ENCODE assay signal across 9 cellular contexts in genomic region chr7:130490888-130491771, GRCh38. TPM values are rescaled to one million over a fixed set of nuclear protein-coding genes. Genes with fewer than 3 reads are reported as not detected.
DNase-seq lines count a peak whose midpoint lies in the region; ATAC-seq, FAIRE-seq and TF ChIP-seq lines count a peak whose summit lies in the region.
"Had no signal": no experiment of that assay in that cellular context is flagged by ENCODE, and none has a peak within 500 bp of the region (broad histone marks: within the 10 kb centered on the region; RNA-seq: fewer than 3 reads in every experiment).

No MANE protein-coding gene starts in this region.

- intact Hi-C loops in endothelial cell of umbilical vein (cut with micrococcal nuclease) = loop anchor here (1.0 to 2.0 kb wide), 2 partner anchors 249 to 418 kb away; no protein-coding TSS in a partner anchor
- intact Hi-C loops in tibial artery (cut with DNase I; ENCODE audit: low total_unique reads) = no loop called here

- H3K27me3 Mint-ChIP-seq in WTC11 (ENCODE audit: low read depth) = peaks cover 17% of the 10 kb centered on the region

- no peaks in the 10 kb centered on the region for H3K9me1 ChIP-seq in endothelial cell of umbilical vein (replicated peaks; ENCODE audit: control insufficient read depth, extremely low read depth, insufficient read depth, low read length)

- H3K4me2 ChIP-seq in endothelial cell of umbilical vein (ENCODE audit: insufficient read depth, low read length) = peak overlapping the region; percentile 39

- H3K79me2 ChIP-seq in endothelial cell of umbilical vein (ENCODE audit: control insufficient read depth, insufficient read depth, low read length) = no peaks in the 10 kb centered on the region

- no peak for FAIRE-seq in endothelial cell of umbilical vein (lab: Jason Lieb, UNC)
- FAIRE-seq: A204.1 had no signal

- no peaks in the 10 kb centered on the region for H3K27me3 ChIP-seq in endothelial cell of umbilical vein (ENCODE audit: control insufficient read depth in 2 of 2, insufficient read depth in 2 of 2, low read length in 2 of 2)
- peaks cover 4 to 16% of the 10 kb centered on the region in 2 donors for H3K27me3 ChIP-seq in muscle layer of colon (ENCODE audit: control insufficient read depth in 1 of 2, insufficient read depth in 2 of 2, low read length in 2 of 2)
- H3K27me3 ChIP-seq in tibial artery = peaks cover 0 to 4% of the 10 kb centered on the region in 2 donors

- peaks cover 6% of the 10 kb centered on the region; the same call in 1 of the 2 replicates for H3K36me3 Mint-ChIP-seq in WTC11

- no TSS peak for BruUV-seq in endothelial cell of umbilical vein (replicated peaks; lab: Mats Ljungman, UMichigan)

- peak overlapping the region; percentile 88 for H3K27ac Mint-ChIP-seq in WTC11

- ATAC-seq in WTC11 = peak; percentile 49
- ATAC-seq in HG03457 (IDR thresholded peaks at IDR 0.05; ENCODE audit: unreplicated experiment) = no peak

- H3K27ac ChIP-seq in endothelial cell of umbilical vein (ENCODE audit: insufficient read depth, low read depth, low read length) = no peak overlapping the region
- peak overlapping the region; percentile 69 for H3K27ac ChIP-seq in muscle layer of colon (ENCODE audit: low read depth, low read length)
- peak overlapping the region in 1 of 2 donors; percentile 33 for H3K27ac ChIP-seq in tibial artery

- H3K9me3 Mint-ChIP-seq in WTC11 = peaks cover 6% of the 10 kb centered on the region; the same call in 1 of the 2 replicates

- H3K36me3 ChIP-seq in endothelial cell of umbilical vein (ENCODE audit: control insufficient read depth in 2 of 2, extremely low read depth in 1 of 2, insufficient read depth in 2 of 2, low read length in 2 of 2) (no peaks in the 10 kb centered on the region), muscle layer of colon (ENCODE audit: insufficient read depth, low read length) (no peaks in the 10 kb centered on the region), tibial artery (no peaks in the 10 kb centered on the region)

- peaks cover 46% of the 10 kb centered on the region for H3K4me1 Mint-ChIP-seq in WTC11

- peaks cover 37% of the 10 kb centered on the region for H3K4me1 ChIP-seq in endothelial cell of umbilical vein (ENCODE audit: control insufficient read depth, extremely low read depth, insufficient read depth, low read length)
- H3K4me1 ChIP-seq in muscle layer of colon (ENCODE audit: insufficient read depth, low read length) = peaks cover 19% of the 10 kb centered on the region
- peaks cover 0 to 43% (median 17%) of the 10 kb centered on the region in 4 donors for H3K4me1 ChIP-seq in tibial artery

- DNase-seq in DMS 273 (lab: John Stamatoyannopoulos, UW; ENCODE audit: unreplicated experiment) (peak; percentile 76), DMS 273 treated with DMSO at 0.1 percent for 48 hours (lab: John Stamatoyannopoulos, UW) (no peak), WTC11 (ENCODE audit: low spot score) (peak; percentile 71), endothelial cell of umbilical vein (ENCODE audit: low read depth, low spot score) (peak; percentile 62), tibial artery (no peak), UCSD-AML1 (lab: John Stamatoyannopoulos, UW; ENCODE audit: unreplicated experiment) (no peak)

- no peaks in the 10 kb centered on the region for H4K20me1 ChIP-seq in endothelial cell of umbilical vein (replicated peaks; ENCODE audit: control insufficient read depth, extremely low read depth, insufficient read depth, low read length)

- H3K4me3 ChIP-seq in endothelial cell of umbilical vein (replicated peaks in 1 of 3; ENCODE audit: insufficient read depth in 1 of 3, low read depth in 1 of 3, low read length in 3 of 3) = peak overlapping the region in 1 of 3 experiments; percentile 55
- peak overlapping the region; percentile 35 to 41 for H3K4me3 ChIP-seq in muscle layer of colon (ENCODE audit: low read depth in 1 of 2, low read length in 2 of 2)
- peak overlapping the region; percentile 46 to 54 for H3K4me3 ChIP-seq in tibial artery

- CTCF ChIA-PET in WTC11 (lab: Charles Lee) (interaction anchor here (1.0 to 1.6 kb wide), 3 partner anchors 50 to 235 kb away, joined by 3 to 6 read pairs (median 5); no protein-coding TSS in a partner anchor), endothelial cell of umbilical vein (lab: Charles Lee) (interaction anchor here (0.9 to 1.7 kb wide), 4 partner anchors 177 to 286 kb away, joined by 3 to 5 read pairs (median 4); partner anchors contain the start of genes COPG2 and TMEM209)

- TF ChIP-seq POLR2A in endothelial cell of umbilical vein (IDR thresholded peaks at IDR 0.05; ENCODE audit: low read depth, low read length) = no peak

- dilution Hi-C loops in endothelial cell of umbilical vein (cut with MboI; ENCODE audit: extremely low pct_ligation_motif_present, low sequenced_read_pairs) = no loop called here

- no peak overlapping the region for H3K9ac ChIP-seq in endothelial cell of umbilical vein (replicated peaks; ENCODE audit: extremely low read depth, insufficient read depth, low read length)
- no peak overlapping the region for H3K9ac ChIP-seq in muscle layer of colon (ENCODE audit: low read length)

- POLR2A ChIA-PET in WTC11 (lab: Charles Lee) (interaction anchor here (0.7 kb wide), 1 partner anchor 218 kb away, joined by 3 read pairs; no protein-coding TSS in a partner anchor), endothelial cell of umbilical vein (lab: Charles Lee) (no interaction called here)

- H2AFZ ChIP-seq in endothelial cell of umbilical vein (ENCODE audit: low read depth, low read length) = peak overlapping the region; percentile 60

- TF ChIP-seq CTCF in WTC11 (IDR thresholded peaks at IDR 0.05) (peak; percentile 81), endothelial cell of umbilical vein (IDR thresholded peaks at IDR 0.05; ENCODE audit: extremely low read depth in 1 of 2, insufficient read depth in 1 of 2, low read depth in 1 of 2, low read length in 2 of 2) (peak; percentile 53 to 67), tibial artery (IDR thresholded peaks at IDR 0.05) (peak; percentile 52 to 53)

- peak overlapping the region; percentile 83 for H3K4me3 Mint-ChIP-seq in WTC11

- H3K9me3 ChIP-seq in endothelial cell of umbilical vein (replicated peaks; ENCODE audit: control insufficient read depth, insufficient read depth, low read length) (no peaks in the 10 kb centered on the region), muscle layer of colon (ENCODE audit: low read length) (no peaks in the 10 kb centered on the region), tibial artery (no peaks in the 10 kb centered on the region)

TF ChIP-seq in WTC11, 78 proteins besides CTCF, POLR2A, EP300 and RAD21 (continues in another document):
- TF ChIP-seq TP53 (CRISPR knock-in tag; IDR thresholded peaks at IDR 0.05) (no peak), HMGXB4 (CRISPR knock-in tag; IDR thresholded peaks at IDR 0.05) (peak; percentile 89), IRF2 (CRISPR knock-in tag; IDR thresholded peaks at IDR 0.05; ENCODE audit: borderline replicate concordance, low read depth) (no peak)

TF ChIP-seq in endothelial cell of umbilical vein, 7 proteins besides CTCF, POLR2A, EP300 and RAD21:
- TF ChIP-seq POLR2AphosphoS5 (IDR thresholded peaks at IDR 0.05; ENCODE audit: insufficient read depth, low read depth, low read length) (no peak), FOS (IDR thresholded peaks at IDR 0.05; ENCODE audit: borderline replicate concordance, insufficient read depth, low read length) (no peak), MAX (IDR thresholded peaks at IDR 0.05; ENCODE audit: insufficient read depth, insufficient read length) (no peak), MYC (IDR thresholded peaks at IDR 0.05; ENCODE audit: low read depth, low read length) (no peak), GATA2 (IDR thresholded peaks at IDR 0.05; ENCODE audit: insufficient read depth, insufficient read length, low read depth, low read length) (no peak), EZH2 (IDR thresholded peaks at IDR 0.05; ENCODE audit: borderline replicate concordance, low read depth, low read length, severe bottlenecking) (no peak), JUN (IDR thresholded peaks at IDR 0.05; ENCODE audit: borderline replicate concordance, insufficient read depth, insufficient read length, low read depth) (no peak)

RNA-seq across cellular contexts. Expression of gene MEST, which starts 0.8 kb away (rescaled TPM):
- total RNA-seq in WTC11 (2021) (130 to 188 TPM (median 143 TPM) in 3 replicates), endothelial cell of umbilical vein (52.6 and 62.1 TPM in 2 replicates)
- 44.3 and 46.7 TPM in 2 replicates for polyA plus RNA-seq in endothelial cell of umbilical vein
- polyA plus RNA-seq in endothelial cell of umbilical vein (2011; cell fraction: cytosol; rRNA removed) = 56.2 and 58.6 TPM in 2 replicates
- polyA plus RNA-seq in endothelial cell of umbilical vein (2011; cell fraction: nucleus; rRNA removed) = 35.2 and 42.6 TPM in 2 replicates
- 75.3 and 78.8 TPM in 2 replicates for polyA plus RNA-seq in endothelial cell of umbilical vein (2012)
- 90.2 and 125 TPM in 2 replicates for polyA minus RNA-seq in endothelial cell of umbilical vein
- polyA minus RNA-seq in endothelial cell of umbilical vein (2011; cell fraction: cytosol; rRNA and poly(A)+ RNA removed) = 41.6 TPM
- 26.0 and 49.8 TPM in 2 replicates for polyA minus RNA-seq in endothelial cell of umbilical vein (2011; cell fraction: nucleus; rRNA and poly(A)+ RNA removed)

RNA-seq across cellular contexts. Expression of gene CEP41, which starts 50.3 kb away (rescaled TPM):
- 7.1 to 11.2 TPM (median 10.2 TPM) in 3 replicates for total RNA-seq in WTC11 (2021)
- 25.9 and 26.8 TPM in 2 replicates for total RNA-seq in endothelial cell of umbilical vein
- polyA plus RNA-seq in endothelial cell of umbilical vein = 15.5 and 19.5 TPM in 2 replicates
- 18.5 and 22.4 TPM in 2 replicates for polyA plus RNA-seq in endothelial cell of umbilical vein (2011; cell fraction: cytosol; rRNA removed)
- 24.1 and 24.3 TPM in 2 replicates for polyA plus RNA-seq in endothelial cell of umbilical vein (2011; cell fraction: nucleus; rRNA removed)
- polyA plus RNA-seq in endothelial cell of umbilical vein (2012) = 16.5 and 17.0 TPM in 2 replicates
- polyA minus RNA-seq in endothelial cell of umbilical vein = 16.0 and 21.5 TPM in 2 replicates
- polyA minus RNA-seq in endothelial cell of umbilical vein (2011; cell fraction: cytosol; rRNA and poly(A)+ RNA removed) = 5.7 TPM
- 11.5 and 17.6 TPM in 2 replicates for polyA minus RNA-seq in endothelial cell of umbilical vein (2011; cell fraction: nucleus; rRNA and poly(A)+ RNA removed)

Comparison
In these comparisons a context has a peak if more than half of its experiments do, and no peak if none do; other contexts are left out.
1. DNase-seq: peak in DMS 273 (single experiment), WTC11 (single experiment) and endothelial cell of umbilical vein (single experiment); none in DMS 273 treated with DMSO at 0.1 percent for 48 hours (single experiment), tibial artery (0 of 2) and UCSD-AML1 (single experiment).
2. Peak in every context shown above with its lines, with median percentiles within 50 percentile points of each other: CTCF ChIP-seq.